Comparison of ENCODE assay signal across 8 cellular contexts in the genomic region with DNA sequence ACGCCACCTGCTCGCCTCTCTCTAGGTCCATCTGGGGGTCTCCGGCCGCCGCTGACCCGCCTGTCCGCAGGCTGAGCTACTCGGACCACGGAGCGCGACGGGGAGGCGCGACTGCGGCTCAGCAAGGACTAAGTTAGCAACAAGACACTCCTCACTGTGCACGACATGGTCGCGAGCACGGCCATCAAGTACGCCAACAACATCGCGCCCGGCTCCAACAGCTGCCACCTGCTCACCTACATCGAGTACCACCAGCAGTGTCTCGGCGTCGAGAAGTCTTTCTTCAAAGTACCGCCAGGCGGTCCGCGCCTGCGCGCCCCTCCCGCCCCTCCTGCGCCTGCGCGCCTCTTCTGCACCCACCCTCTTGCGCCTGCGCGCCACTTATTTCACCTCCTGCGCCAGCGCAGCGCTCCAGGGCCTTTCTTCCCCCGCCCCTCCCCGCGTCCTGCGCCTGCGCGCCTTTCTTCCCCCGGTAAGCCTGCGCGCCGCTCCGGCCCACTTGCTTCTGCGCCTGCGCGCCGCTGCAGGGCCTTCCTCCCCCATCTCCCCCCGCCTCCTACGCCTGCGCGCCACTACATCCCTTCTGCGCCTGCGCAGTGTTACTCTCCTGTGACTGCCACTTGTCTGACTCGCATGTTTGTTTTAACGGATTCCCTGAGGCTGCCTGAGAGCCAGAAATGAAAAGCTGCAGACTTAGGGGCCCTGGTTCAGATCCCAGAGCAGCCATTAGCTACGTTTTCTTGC.
DNase-seq lines count a peak whose midpoint lies in the region; ATAC-seq and TF ChIP-seq lines count a peak whose summit lies in the region.

No MANE protein-coding gene starts in this region.

- ATAC-seq in GM21515 (IDR thresholded peaks at IDR 0.05; ENCODE audit: unreplicated experiment), result peak; percentile 67

- H3K27ac ChIP-seq in OCI-LY3 (ENCODE audit: low read length), result peak overlapping the region; percentile 37
- peak overlapping the region; percentile 10 for H3K27ac ChIP-seq in epithelial cell of prostate

- no peaks in the 10 kb centered on the region for H4K20me1 ChIP-seq in OCI-LY3 (ENCODE audit: insufficient read depth, low read length)

- no peak for TF ChIP-seq CTCF in OCI-LY3 (IDR thresholded peaks at IDR 0.05; ENCODE audit: low read depth, low read length)

- H3K4me3 ChIP-seq in OCI-LY3 (ENCODE audit: low read length) (peak overlapping the region; percentile 92), mononuclear cell (ENCODE audit: low read length) (peak overlapping the region; percentile 55)

- peaks cover 9% of the 10 kb centered on the region for H3K36me3 ChIP-seq in OCI-LY3 (replicated peaks; ENCODE audit: low read depth, low read length)

- H3K9ac ChIP-seq in OCI-LY3 (ENCODE audit: low read length), result peak overlapping the region; percentile 62

- no peaks in the 10 kb centered on the region for H3K27me3 ChIP-seq in OCI-LY3 (ENCODE audit: low read depth, low read length)
- H3K27me3 ChIP-seq in mononuclear cell (ENCODE audit: insufficient read depth, low read length), result no peaks in the 10 kb centered on the region

- H3K4me1 ChIP-seq in OCI-LY3 (ENCODE audit: low read length) (peaks cover 12% of the 10 kb centered on the region), mononuclear cell (ENCODE audit: insufficient read depth, low read length) (peaks cover 18% of the 10 kb centered on the region)

- H3K4me2 ChIP-seq in OCI-LY3 (ENCODE audit: low read length), result peak overlapping the region; percentile 98

- peak; percentile 96 for DNase-seq in DMS 273 treated with DMSO at 0.1 percent for 48 hours (lab: John Stamatoyannopoulos, UW)
- peak; percentile 99 for DNase-seq in HuH-7.5 (ENCODE audit: low spot score)
- peak; percentile 99 for DNase-seq in activated T-cell treated with anti-CD3 and anti-CD28 coated beads for 4 hours
- peak; percentile 88 for DNase-seq in epithelial cell of prostate (ENCODE audit: low read depth, low spot score)
- DNase-seq in stimulated activated CD8-positive, alpha-beta memory T cell treated with anti-CD3 and anti-CD28 coated beads, Interleukin-2, amount 100 ng/mL, for 48 hours (ENCODE audit: low read depth in 2 of 2), result peak; percentile 98 to 100

- peak overlapping the region; percentile 82 for H2AFZ ChIP-seq in OCI-LY3 (ENCODE audit: low read depth, low read length)

- no peaks in the 10 kb centered on the region for H3K9me3 ChIP-seq in OCI-LY3 (ENCODE audit: insufficient read depth, low read length)
- no peaks in the 10 kb centered on the region for H3K9me3 ChIP-seq in mononuclear cell (ENCODE audit: low read depth, low read length)

- peaks cover 12% of the 10 kb centered on the region for H3K79me2 ChIP-seq in OCI-LY3 (ENCODE audit: low read length)

Comparison
In these comparisons a context has a peak if more than half of its experiments do, and no peak if none do; other contexts are left out.
1. Peak in every context shown above with its lines: DNase-seq, ATAC-seq, H3K4me3 ChIP-seq and H3K27ac ChIP-seq.